ENCODE assay signal across 23 cellular contexts in genomic region chr6:25883536-25883935, GRCh38. TPM values are rescaled to one million over a fixed set of nuclear protein-coding genes. Genes with fewer than 3 reads are reported as not detected.
DNase-seq lines count a peak whose midpoint lies in the region; ATAC-seq and TF ChIP-seq lines count a peak whose summit lies in the region.
"Had no signal": no experiment of that assay in that cellular context is flagged by ENCODE, and none has a peak within 500 bp of the region (broad histone marks: within the 10 kb centered on the region; RNA-seq: fewer than 3 reads in every experiment).

No MANE protein-coding gene starts in this region.

- CTCF ChIA-PET in MCF 10A (lab: Yijun Ruan, JAX), result interaction anchor here (0.6 to 1.4 kb wide), 5 partner anchors 8 to 214 kb away, joined by 3 read pairs; no protein-coding TSS in a partner anchor

- ATAC-seq in heart right ventricle (no peak), GM19452 (IDR thresholded peaks at IDR 0.05; ENCODE audit: unreplicated experiment) (no peak), HG02870 (IDR thresholded peaks at IDR 0.05; ENCODE audit: unreplicated experiment) (no peak)
- ATAC-seq: body of pancreas, PC-3 had no signal

- H3K4me1 Mint-ChIP-seq in MCF 10A (ENCODE audit: insufficient read depth, unreplicated experiment), result peaks cover 23% of the 10 kb centered on the region
- H3K4me1 Mint-ChIP-seq: nephron had no signal

- H3K27ac ChIP-seq in breast epithelium (no peak overlapping the region), heart right ventricle (no peak overlapping the region)
- H3K27ac ChIP-seq: body of pancreas, C4-2B, colonic mucosa, prostate gland, upper lobe of left lung had no signal

- no peak overlapping the region for H3K4me3 ChIP-seq in breast epithelium
- H3K4me3 ChIP-seq in heart right ventricle, result no peak overlapping the region
- H3K4me3 ChIP-seq: body of pancreas, colonic mucosa, prostate gland, upper lobe of left lung had no signal

- no peaks in the 10 kb centered on the region for H3K9me3 Mint-ChIP-seq in MCF 10A (ENCODE audit: unreplicated experiment)
- H3K9me3 Mint-ChIP-seq: activated naive CD4-positive, alpha-beta T cell treated with anti-CD3 and anti-CD28 coated beads, Interleukin-2, amount 50 U/mL, for 24 hours had no signal

- H3K27me3 Mint-ChIP-seq in MCF 10A (ENCODE audit: insufficient read depth, unreplicated experiment), result no peaks in the 10 kb centered on the region
- H3K27me3 Mint-ChIP-seq: activated naive CD4-positive, alpha-beta T cell treated with anti-CD3 and anti-CD28 coated beads, Interleukin-2, amount 50 U/mL, for 24 hours had no signal

- intact Hi-C loops in MCF 10A (cut with micrococcal nuclease) (no loop called here), breast epithelium (cut with DNase I; ENCODE audit: low total_unique reads) (no loop called here), heart right ventricle (cut with DNase I) (loop anchor here in 1 of 10 donors (10.0 kb wide), 1 partner anchor 99 kb away; no protein-coding TSS in a partner anchor)

- no peaks in the 10 kb centered on the region for H3K36me3 Mint-ChIP-seq in MCF 10A (ENCODE audit: insufficient read depth, unreplicated experiment)

- TF ChIP-seq CTCF in MCF 10A (IDR thresholded peaks at IDR 0.05; ENCODE audit: unreplicated experiment) (no peak), breast epithelium (IDR thresholded peaks at IDR 0.05) (no peak), heart right ventricle (IDR thresholded peaks at IDR 0.05) (no peak)

- H3K4me1 ChIP-seq in breast epithelium (no peaks in the 10 kb centered on the region), heart right ventricle (peaks cover 0 to 6% (median 0%) of the 10 kb centered on the region in 9 donors)
- H3K4me1 ChIP-seq: body of pancreas, colonic mucosa, prostate gland had no signal

- TF ChIP-seq POLR2A in breast epithelium (IDR thresholded peaks at IDR 0.05), result no peak

- H3K27me3 ChIP-seq in breast epithelium, result no peaks in the 10 kb centered on the region
- H3K27me3 ChIP-seq in heart right ventricle, result peaks cover 0 to 15% (median 0%) of the 10 kb centered on the region in 7 donors
- H3K27me3 ChIP-seq: body of pancreas, colonic mucosa, upper lobe of left lung had no signal

- WGBS in heart right ventricle, 2 donors, result 77 to 85% methylated on average over 1 of the region's 1 CpG

- no peaks in the 10 kb centered on the region for H3K36me3 ChIP-seq in breast epithelium
- no peaks in the 10 kb centered on the region for H3K36me3 ChIP-seq in heart right ventricle
- H3K36me3 ChIP-seq: colonic mucosa, prostate gland, upper lobe of left lung had no signal

- peak; percentile 54 for DNase-seq in MCF 10A (ENCODE audit: unreplicated experiment)
- no peak for DNase-seq in breast epithelium (ENCODE audit: low spot score in 2 of 2)
- peak; percentile 61 for DNase-seq in RPMI7951 (ENCODE audit: low read depth)
- DNase-seq in foreskin melanocyte, result peak; percentile 35
- no peak for DNase-seq in heart right ventricle
- DNase-seq in DMS153 (lab: John Stamatoyannopoulos, UW), result no peak
- DNase-seq: 8988T; activated CD4-positive, CD25-positive, alpha-beta regulatory T cell treated with anti-CD3 and anti-CD28 coated beads, Interleukin-2, amount 50 U/mL, for 72 hours; colonic mucosa; DMS 273 treated with DMSO at 0.1 percent for 48 hours; hippocampal formation; NCI-H1436; PC-3; stimulated activated CD4-positive, alpha-beta T cell treated with anti-CD3 and anti-CD28 coated beads, Interleukin-4, amount 100 ng/mL, for 4 hours; upper lobe of left lung had no signal

- peak overlapping the region; percentile 63 for H3K27ac Mint-ChIP-seq in MCF 10A (ENCODE audit: low read depth, unreplicated experiment)
- H3K27ac Mint-ChIP-seq: activated naive CD4-positive, alpha-beta T cell treated with anti-CD3 and anti-CD28 coated beads, Interleukin-2, amount 50 U/mL, for 24 hours; nephron had no signal

- H3K4me3 Mint-ChIP-seq in MCF 10A (ENCODE audit: unreplicated experiment), result no peak overlapping the region
- H3K4me3 Mint-ChIP-seq: activated naive CD4-positive, alpha-beta T cell treated with anti-CD3 and anti-CD28 coated beads, Interleukin-2, amount 50 U/mL, for 24 hours; nephron had no signal

- H3K9me3 ChIP-seq in breast epithelium (no peaks in the 10 kb centered on the region), heart right ventricle (no peaks in the 10 kb centered on the region)
- H3K9me3 ChIP-seq: body of pancreas, colonic mucosa, prostate gland, upper lobe of left lung had no signal

- no TSS peak for BruUV-seq in MCF 10A (replicated peaks; lab: Mats Ljungman, UMichigan)

- POLR2A ChIA-PET in MCF 10A (lab: Yijun Ruan, JAX), result interaction anchor here (0.7 to 1.0 kb wide), 2 partner anchors 78 to 1107 kb away, joined by 3 read pairs; no protein-coding TSS in a partner anchor

RNA-seq across cellular contexts. Expression of gene SLC17A3, which starts 9.5 kb away (rescaled TPM):
- total RNA-seq in MCF 10A (2022) (not detected in 2 replicates), breast epithelium (not detected), heart right ventricle (not detected)
- total RNA-seq in RPMI7951 (2014; rRNA removed; shearing (Covaris generic)), result not detected in 2 replicates
- not detected for polyA plus RNA-seq in heart right ventricle
- total RNA-seq: body of pancreas, colonic mucosa, mesenteric fat pad, PC-3, prostate gland had no signal

RNA-seq across cellular contexts. Expression of gene SLC17A2, which starts 47.0 kb away (rescaled TPM):
- not detected in 2 replicates for total RNA-seq in MCF 10A (2022)
- total RNA-seq in breast epithelium, result not detected
- not detected in 2 replicates for total RNA-seq in RPMI7951 (2014; rRNA removed; shearing (Covaris generic))
- total RNA-seq in heart right ventricle, result not detected
- not detected for polyA plus RNA-seq in heart right ventricle
- total RNA-seq: body of pancreas, colonic mucosa, mesenteric fat pad, PC-3, prostate gland, upper lobe of left lung had no signal

RNA-seq across cellular contexts. Expression of gene SLC17A1, which starts 51.7 kb away (rescaled TPM):
- total RNA-seq in MCF 10A (2022) (not detected in 2 replicates), breast epithelium (not detected), heart right ventricle (not detected)
- not detected in 2 replicates for total RNA-seq in RPMI7951 (2014; rRNA removed; shearing (Covaris generic))
- polyA plus RNA-seq in heart right ventricle, result not detected
- total RNA-seq: body of pancreas, colonic mucosa, mesenteric fat pad, PC-3, upper lobe of left lung had no signal

Comparison
In these comparisons a context has a peak if more than half of its experiments do, and no peak if none do; other contexts are left out.
1. DNase-seq: peak in MCF 10A (single experiment), RPMI7951 (single experiment) and foreskin melanocyte (single experiment); none in breast epithelium (0 of 2), heart right ventricle (0 of 2) and DMS153 (single experiment).